In the genomic region with DNA sequence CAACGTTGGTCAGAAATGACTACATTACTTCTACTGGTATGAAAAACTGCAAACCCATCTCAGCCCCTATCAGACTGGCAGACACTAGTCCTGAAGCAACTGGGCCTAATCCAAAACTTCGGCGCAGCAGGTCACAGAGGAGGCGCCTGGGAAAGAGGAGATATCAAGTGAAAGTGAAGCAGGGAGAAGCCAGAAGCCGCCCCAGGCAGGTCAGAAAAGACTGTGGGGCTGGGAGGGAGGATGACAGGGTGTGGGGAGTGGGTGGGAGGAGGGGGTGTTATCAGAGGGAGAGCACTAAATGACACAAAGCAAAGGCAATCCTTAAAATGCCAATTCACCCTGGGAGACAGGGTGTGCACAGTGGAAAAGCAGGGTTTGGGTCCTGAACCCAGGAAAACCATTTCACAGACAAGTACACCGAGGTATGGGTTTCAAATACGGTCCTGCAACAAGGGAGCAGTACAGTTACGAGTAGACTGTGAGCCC, we compare ENCODE assay signal across 8 cellular contexts. TPM values are rescaled to one million over a fixed set of nuclear protein-coding genes. Genes with fewer than 3 reads are reported as not detected.
DNase-seq lines count a peak whose midpoint lies in the region; ATAC-seq and TF ChIP-seq lines count a peak whose summit lies in the region.

No MANE protein-coding gene starts in this region.

- peak overlapping the region; percentile 96 for H3K27ac Mint-ChIP-seq in CD8-positive, alpha-beta T cell

- peaks cover 23% of the 10 kb centered on the region for H3K36me3 Mint-ChIP-seq in CD8-positive, alpha-beta T cell

- H3K4me1 Mint-ChIP-seq in CD8-positive, alpha-beta T cell (ENCODE audit: low read depth), result peaks cover 39% of the 10 kb centered on the region

- H3K4me3 Mint-ChIP-seq in CD8-positive, alpha-beta T cell, result peak overlapping the region; percentile 92

- no peak for ATAC-seq in CD8-positive, alpha-beta T cell
- ATAC-seq in HG03432 (IDR thresholded peaks at IDR 0.05; ENCODE audit: unreplicated experiment), result no peak

- no peaks in the 10 kb centered on the region for H3K36me3 ChIP-seq in CD8-positive, alpha-beta T cell (ENCODE audit: insufficient read depth, low read length)
- no peaks in the 10 kb centered on the region; the same call in 1 of the 2 replicates for H3K36me3 ChIP-seq in MG63

- H3K27me3 ChIP-seq in CD8-positive, alpha-beta T cell (ENCODE audit: insufficient read depth, low read length), result no peaks in the 10 kb centered on the region
- no peaks in the 10 kb centered on the region for H3K27me3 ChIP-seq in MG63

- CTCF ChIA-PET in CD8-positive, alpha-beta T cell (lab: Charles Lee), result interaction anchor here (1.1 kb wide), 1 partner anchor 172 kb away, joined by 3 read pairs; a partner anchor contains a TSS

- H3K4me1 ChIP-seq in CD8-positive, alpha-beta T cell (ENCODE audit: insufficient read depth, low read length), result peaks cover 16% of the 10 kb centered on the region

- DNase-seq in CD8-positive, alpha-beta T cell, result peak in 1 of 7 experiments; percentile 21
- peak; percentile 7 for DNase-seq in MG63
- peak; percentile 31 for DNase-seq in iPS-NIHi11 (ENCODE audit: low spot score)
- DNase-seq in stimulated activated CD4-positive, alpha-beta T cell treated with anti-CD3 and anti-CD28 coated beads, Interleukin-4, amount 100 ng/mL, for 48 hours (ENCODE audit: low read depth in 2 of 2), result peak; percentile 3 to 4
- no peak for DNase-seq in NCI-H146 treated with DMSO at 0.1 percent for 48 hours (lab: John Stamatoyannopoulos, UW; ENCODE audit: unreplicated experiment)
- DNase-seq in GM19238 (ENCODE audit: insufficient read length, low spot score), result no peak

- H3K9me3 Mint-ChIP-seq in CD8-positive, alpha-beta T cell, result no peaks in the 10 kb centered on the region

- no peak for TF ChIP-seq CTCF in CD8-positive, alpha-beta T cell (IDR thresholded peaks at IDR 0.05)

- no peaks in the 10 kb centered on the region for H3K27me3 Mint-ChIP-seq in CD8-positive, alpha-beta T cell (ENCODE audit: low read depth)

- H3K9me3 ChIP-seq in CD8-positive, alpha-beta T cell (ENCODE audit: low read length), result no peaks in the 10 kb centered on the region
- no peaks in the 10 kb centered on the region for H3K9me3 ChIP-seq in MG63

- H3K27ac ChIP-seq in CD8-positive, alpha-beta T cell (ENCODE audit: low read depth, low read length), result peak overlapping the region; percentile 92
- H3K27ac ChIP-seq in angular gyrus (ENCODE audit: low read depth, low read length), result peak overlapping the region; percentile 37

- H3K4me3 ChIP-seq in CD8-positive, alpha-beta T cell (ENCODE audit: low read depth, low read length), result peak overlapping the region; percentile 96
- peak overlapping the region; percentile 93 for H3K4me3 ChIP-seq in MG63

- POLR2A ChIA-PET in CD8-positive, alpha-beta T cell (lab: Charles Lee), result interaction anchor here (0.7 to 1.1 kb wide), 3 partner anchors 101 to 415 kb away, joined by 3 to 4 read pairs (median 3); a partner anchor contains a TSS

- intact Hi-C loops in CD8-positive, alpha-beta T cell (cut with DNase I, micrococcal nuclease), result loop anchor here in 1 of 2 experiments (5.0 to 10.0 kb wide), 4 partner anchors 426 to 1906 kb away; a partner anchor contains a TSS

RNA-seq across cellular contexts. Expression of a gene that starts 0.7 kb away (rescaled TPM):
- total RNA-seq in CD8-positive, alpha-beta T cell, result 10 to 100 TPM; 19.0 to 20.4 TPM
- 94.7 and 130 TPM in 2 replicates for total RNA-seq in MG63 (2014; rRNA removed; shearing (Covaris generic); ENCODE audit: low replicate concordance)

Comparison
In these comparisons a context has a peak if more than half of its experiments do, and no peak if none do; other contexts are left out.
1. DNase-seq: peak in MG63 (single experiment), iPS-NIHi11 (single experiment) and stimulated activated CD4-positive, alpha-beta T cell treated with anti-CD3 and anti-CD28 coated beads, Interleukin-4, amount 100 ng/mL, for 48 hours (2 of 2); none in NCI-H146 treated with DMSO at 0.1 percent for 48 hours (single experiment) and GM19238 (single experiment).